ENCODE assay signal across 11 cellular contexts in genomic region chr1:42690477-42691156, GRCh38. TPM values are rescaled to one million over a fixed set of nuclear protein-coding genes. Genes with fewer than 3 reads are reported as not detected.
DNase-seq lines count a peak whose midpoint lies in the region; ATAC-seq and TF ChIP-seq lines count a peak whose summit lies in the region.
"Had no signal": no experiment of that assay in that cellular context is flagged by ENCODE, and none has a peak within 500 bp of the region (broad histone marks: within the 10 kb centered on the region; RNA-seq: fewer than 3 reads in every experiment).

No MANE protein-coding gene starts in this region.

- no peaks in the 10 kb centered on the region for H3K9me3 ChIP-seq in HAP-1

- ATAC-seq in SK-N-SH treated with all-trans-retinoic acid at 6 μM for 48 hours = peak; percentile 52; the same call in 2 of the 3 replicates
- peak; percentile 66 for ATAC-seq in foreskin keratinocyte
- ATAC-seq in HG03095 (IDR thresholded peaks at IDR 0.05; ENCODE audit: unreplicated experiment) = no peak

- peak overlapping the region; percentile 24 for H3K4me3 ChIP-seq in GM12865 (ENCODE audit: low read depth, low read length)
- no peak overlapping the region for H3K4me3 ChIP-seq in HAP-1

- H3K27me3 ChIP-seq in foreskin keratinocyte = no peaks in the 10 kb centered on the region
- H3K27me3 ChIP-seq in HAP-1 (ENCODE audit: low read depth) = no peaks in the 10 kb centered on the region

- TF ChIP-seq CTCF in 22Rv1 (IDR thresholded peaks at IDR 0.05) = no peak; the same call in 1 of the 2 replicates
- TF ChIP-seq CTCF in GM12865 (IDR thresholded peaks at IDR 0.05; ENCODE audit: insufficient read depth, low read depth, low read length, missing control alignments) = peak; percentile 31
- peak; percentile 39 for TF ChIP-seq CTCF in foreskin keratinocyte (conservative IDR thresholded peaks at IDR 0.05)

- H3K4me1 ChIP-seq in foreskin keratinocyte (peaks cover 41% of the 10 kb centered on the region), HAP-1 (peaks cover 34% of the 10 kb centered on the region)

- H3K27ac ChIP-seq in 22Rv1 (peak overlapping the region; percentile 77; the same call in 1 of the 2 replicates), foreskin keratinocyte (no peak overlapping the region)

- peaks cover 89% of the 10 kb centered on the region for H3K36me3 ChIP-seq in HAP-1 (replicated peaks)

- DNase-seq in GM12865 (ENCODE audit: low read depth) (peak; percentile 35), foreskin keratinocyte (peak in 1 of 2 donors; percentile 36), HAP-1 (ENCODE audit: low spot score in 2 of 2) (no peak), GDM1 (lab: John Stamatoyannopoulos, UW) (no peak)
- no peak for DNase-seq in stimulated activated CD4-positive, alpha-beta T cell treated with anti-CD3 and anti-CD28 coated beads, Interleukin-4, amount 100 ng/mL, for 1 hour
- DNase-seq: COR-L47 had no signal

- in situ Hi-C loops in HAP-1 (cut with MboI; ENCODE audit: low sequenced_read_pairs) = no loop called here

TF ChIP-seq in SK-N-SH treated with all-trans-retinoic acid at 6 μM for 48 hours, 23 proteins besides CTCF, POLR2A, EP300 and RAD21:
- no peak for TF ChIP-seq PPARA (CRISPR knock-in tag; IDR thresholded peaks at IDR 0.05; ENCODE audit: borderline replicate concordance)
- no peak for TF ChIP-seq ZNF8 (CRISPR knock-in tag; IDR thresholded peaks at IDR 0.05)
- TF ChIP-seq ZNF565 (CRISPR knock-in tag; conservative IDR thresholded peaks at IDR 0.05; ENCODE audit: low read depth) = no peak
- TF ChIP-seq CSRNP3 (CRISPR knock-in tag; IDR thresholded peaks at IDR 0.05) = no peak
- TF ChIP-seq OSR1 (CRISPR knock-in tag; IDR thresholded peaks at IDR 0.05) = no peak
- no peak for TF ChIP-seq TCF4 (CRISPR knock-in tag; IDR thresholded peaks at IDR 0.05; ENCODE audit: borderline replicate concordance)
- no peak for TF ChIP-seq ZFP3 (CRISPR knock-in tag; IDR thresholded peaks at IDR 0.05)
- TF ChIP-seq CREB5 (CRISPR knock-in tag; IDR thresholded peaks at IDR 0.05; ENCODE audit: low read depth) = no peak
- no peak for TF ChIP-seq TSHZ2 (CRISPR knock-in tag; IDR thresholded peaks at IDR 0.05)
- no peak for TF ChIP-seq ZFP30 (CRISPR knock-in tag; IDR thresholded peaks at IDR 0.05)
- TF ChIP-seq CSDC2 (CRISPR knock-in tag; IDR thresholded peaks at IDR 0.05) = no peak
- TF ChIP-seq SNAI2 (CRISPR knock-in tag; IDR thresholded peaks at IDR 0.05) = no peak
- TF ChIP-seq BACH2 (CRISPR knock-in tag; IDR thresholded peaks at IDR 0.05; ENCODE audit: borderline replicate concordance) = no peak
- no peak for TF ChIP-seq ZNF70 (CRISPR knock-in tag; IDR thresholded peaks at IDR 0.05)
- no peak for TF ChIP-seq TOX (CRISPR knock-in tag; IDR thresholded peaks at IDR 0.05; ENCODE audit: borderline replicate concordance)
- no peak for TF ChIP-seq GLIS3 (CRISPR knock-in tag; IDR thresholded peaks at IDR 0.05)
- TF ChIP-seq PATZ1 (CRISPR knock-in tag; IDR thresholded peaks at IDR 0.05; ENCODE audit: borderline replicate concordance) = no peak
- TF ChIP-seq ZC3H10 (CRISPR knock-in tag; IDR thresholded peaks at IDR 0.05) = no peak
- no peak for TF ChIP-seq ESRRG (CRISPR knock-in tag; IDR thresholded peaks at IDR 0.05)
TF ChIP-seq in SK-N-SH treated with all-trans-retinoic acid at 6 μM for 48 hours: peak in this region for 0.

RNA-seq across cellular contexts. Expression of gene YBX1, which starts 8.4 kb away (rescaled TPM):
- 1,023 and 1,172 TPM in 2 replicates for total RNA-seq in foreskin keratinocyte
- 1,140 and 1,310 TPM in 2 replicates for polyA plus RNA-seq in foreskin keratinocyte

RNA-seq across cellular contexts. Expression of gene PPIH, which starts 32.4 kb away (rescaled TPM):
- total RNA-seq in foreskin keratinocyte = 77.7 and 92.9 TPM in 2 replicates
- 108 and 126 TPM in 2 replicates for polyA plus RNA-seq in foreskin keratinocyte

RNA-seq across cellular contexts. Expression of gene CLDN19, which starts 49.4 kb away (rescaled TPM):
- total RNA-seq in foreskin keratinocyte = not detected in 2 replicates
- not detected in 2 replicates for polyA plus RNA-seq in foreskin keratinocyte
- total RNA-seq: LHCN-M2, posterior vena cava had no signal
